ENCODE assay signal across 15 cellular contexts in the genomic region with DNA sequence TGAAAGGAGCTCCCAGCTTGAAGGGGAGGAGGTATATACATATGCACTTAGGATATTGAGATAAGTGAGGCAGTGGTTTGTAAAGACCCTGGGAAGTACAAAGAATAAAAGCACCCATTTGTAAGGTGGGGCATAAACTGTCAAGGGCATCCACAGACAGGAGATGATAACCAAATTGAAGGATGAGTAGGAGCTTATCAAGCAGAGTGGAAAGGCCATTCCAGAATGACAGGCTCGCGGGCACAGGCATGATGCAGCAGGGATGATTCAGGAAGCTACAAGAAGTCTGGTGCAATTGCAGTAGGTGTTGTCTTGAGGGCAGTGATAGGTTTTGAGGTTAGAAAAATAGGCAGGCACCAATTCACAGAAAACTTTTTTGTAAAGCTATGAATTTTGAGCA.
DNase-seq lines count a peak whose midpoint lies in the region; ATAC-seq and TF ChIP-seq lines count a peak whose summit lies in the region.
"Had no signal": no experiment of that assay in that cellular context is flagged by ENCODE, and none has a peak within 500 bp of the region (broad histone marks: within the 10 kb centered on the region; RNA-seq: fewer than 3 reads in every experiment).

No MANE protein-coding gene starts in this region.

- H3K9me3 ChIP-seq in breast epithelium, result no peaks in the 10 kb centered on the region

- no peaks in the 10 kb centered on the region for H3K4me1 ChIP-seq in breast epithelium

- intact Hi-C loops in MCF 10A (cut with micrococcal nuclease) (no loop called here), breast epithelium (cut with DNase I; ENCODE audit: low total_unique reads) (no loop called here)

- CTCF ChIA-PET in MCF 10A (lab: Yijun Ruan, JAX), result interaction anchor here (1.8 kb wide), 1 partner anchor 12 kb away, joined by 4 read pairs; no protein-coding TSS in a partner anchor
- CTCF ChIA-PET in activated CD4-positive, alpha-beta T cell treated with anti-CD3 and anti-CD28 coated beads, Interleukin-2, amount 10 ng/mL, durations not matched to agents 7 days and 5 days (lab: Charles Lee), result no interaction called here

- peak; percentile 9 for DNase-seq in MCF 10A (ENCODE audit: unreplicated experiment)
- DNase-seq in breast epithelium (ENCODE audit: low spot score in 2 of 2), result no peak
- DNase-seq in OCI-M1 (lab: John Stamatoyannopoulos, UW), result peak; percentile 55
- peak; percentile 54 for DNase-seq in islet precursor cell
- DNase-seq in activated CD4-positive, alpha-beta T cell treated with anti-CD3 and anti-CD28 coated beads, Interleukin-2, amount 10 ng/mL, durations not matched to agents 7 days and 5 days, result no peak
- no peak for DNase-seq in coronary artery (ENCODE audit: low spot score)
- DNase-seq: ACHN; C1 segment of cervical spinal cord; Calu3; CD4-positive, alpha-beta T cell; DMS 273 treated with DMSO at 0.1 percent for 48 hours; GM23248; H7 had no signal

- no peaks in the 10 kb centered on the region for H3K4me1 Mint-ChIP-seq in MCF 10A (ENCODE audit: insufficient read depth, unreplicated experiment)
- no peaks in the 10 kb centered on the region for H3K4me1 Mint-ChIP-seq in stimulated activated memory B cell treated with anti-CD40 and anti-IgM and Interleukin-4, amounts not matched to agents 10 μg/mL and 1 μg/mL and 100 μg/mL, for 72 hours
- H3K4me1 Mint-ChIP-seq in activated CD4-positive, alpha-beta T cell treated with anti-CD3 and anti-CD28 coated beads, Interleukin-2, amount 10 ng/mL, durations not matched to agents 7 days and 5 days, result no peaks in the 10 kb centered on the region

- no peak overlapping the region for H3K27ac Mint-ChIP-seq in MCF 10A (ENCODE audit: low read depth, unreplicated experiment)
- no peak overlapping the region for H3K27ac Mint-ChIP-seq in stimulated activated memory B cell treated with anti-CD40 and anti-IgM and Interleukin-4, amounts not matched to agents 10 μg/mL and 1 μg/mL and 100 μg/mL, for 72 hours
- no peak overlapping the region for H3K27ac Mint-ChIP-seq in activated CD4-positive, alpha-beta T cell treated with anti-CD3 and anti-CD28 coated beads, Interleukin-2, amount 10 ng/mL, durations not matched to agents 7 days and 5 days
- H3K27ac Mint-ChIP-seq: CD4-positive, alpha-beta T cell had no signal

- no peak overlapping the region for H3K27ac ChIP-seq in breast epithelium
- H3K27ac ChIP-seq in coronary artery, result no peak overlapping the region
- H3K27ac ChIP-seq: GM23248 had no signal

- H3K4me3 Mint-ChIP-seq in MCF 10A (ENCODE audit: unreplicated experiment), result no peak overlapping the region
- H3K4me3 Mint-ChIP-seq in stimulated activated memory B cell treated with anti-CD40 and anti-IgM and Interleukin-4, amounts not matched to agents 10 μg/mL and 1 μg/mL and 100 μg/mL, for 72 hours, result no peak overlapping the region
- H3K4me3 Mint-ChIP-seq in activated CD4-positive, alpha-beta T cell treated with anti-CD3 and anti-CD28 coated beads, Interleukin-2, amount 10 ng/mL, durations not matched to agents 7 days and 5 days, result no peak overlapping the region
- H3K4me3 Mint-ChIP-seq: CD4-positive, alpha-beta T cell had no signal

- peak; percentile 27 for ATAC-seq in stimulated activated memory B cell treated with anti-CD40 and anti-IgM and Interleukin-4, amounts not matched to agents 10 μg/mL and 1 μg/mL and 100 μg/mL, for 72 hours
- ATAC-seq in HG02678 (IDR thresholded peaks at IDR 0.05; ENCODE audit: unreplicated experiment), result no peak

- no peaks in the 10 kb centered on the region for H3K9me3 Mint-ChIP-seq in MCF 10A (ENCODE audit: unreplicated experiment)
- H3K9me3 Mint-ChIP-seq in stimulated activated memory B cell treated with anti-CD40 and anti-IgM and Interleukin-4, amounts not matched to agents 10 μg/mL and 1 μg/mL and 100 μg/mL, for 72 hours, result no peaks in the 10 kb centered on the region
- H3K9me3 Mint-ChIP-seq in activated CD4-positive, alpha-beta T cell treated with anti-CD3 and anti-CD28 coated beads, Interleukin-2, amount 10 ng/mL, durations not matched to agents 7 days and 5 days, result no peaks in the 10 kb centered on the region
- H3K9me3 Mint-ChIP-seq: CD4-positive, alpha-beta T cell had no signal

- H3K27me3 Mint-ChIP-seq in MCF 10A (ENCODE audit: insufficient read depth, unreplicated experiment), result no peaks in the 10 kb centered on the region
- no peaks in the 10 kb centered on the region for H3K27me3 Mint-ChIP-seq in stimulated activated memory B cell treated with anti-CD40 and anti-IgM and Interleukin-4, amounts not matched to agents 10 μg/mL and 1 μg/mL and 100 μg/mL, for 72 hours
- no peaks in the 10 kb centered on the region for H3K27me3 Mint-ChIP-seq in activated CD4-positive, alpha-beta T cell treated with anti-CD3 and anti-CD28 coated beads, Interleukin-2, amount 10 ng/mL, durations not matched to agents 7 days and 5 days
- H3K27me3 Mint-ChIP-seq: CD4-positive, alpha-beta T cell had no signal

- TF ChIP-seq CTCF in MCF 10A (IDR thresholded peaks at IDR 0.05; ENCODE audit: unreplicated experiment), result no peak
- TF ChIP-seq CTCF in breast epithelium (IDR thresholded peaks at IDR 0.05), result no peak
- no peak for TF ChIP-seq CTCF in coronary artery (IDR thresholded peaks at IDR 0.05)

- TF ChIP-seq POLR2A in breast epithelium (IDR thresholded peaks at IDR 0.05), result no peak

- H3K4me3 ChIP-seq in breast epithelium (no peak overlapping the region), coronary artery (no peak overlapping the region)
- H3K4me3 ChIP-seq: GM23248 had no signal

- no peaks in the 10 kb centered on the region for H3K36me3 ChIP-seq in breast epithelium

- no peaks in the 10 kb centered on the region for H3K27me3 ChIP-seq in breast epithelium

- no TSS peak for BruUV-seq in MCF 10A (replicated peaks; lab: Mats Ljungman, UMichigan)

- no peaks in the 10 kb centered on the region for H3K36me3 Mint-ChIP-seq in MCF 10A (ENCODE audit: insufficient read depth, unreplicated experiment)
- H3K36me3 Mint-ChIP-seq in stimulated activated memory B cell treated with anti-CD40 and anti-IgM and Interleukin-4, amounts not matched to agents 10 μg/mL and 1 μg/mL and 100 μg/mL, for 72 hours, result no peaks in the 10 kb centered on the region
- H3K36me3 Mint-ChIP-seq in activated CD4-positive, alpha-beta T cell treated with anti-CD3 and anti-CD28 coated beads, Interleukin-2, amount 10 ng/mL, durations not matched to agents 7 days and 5 days (ENCODE audit: low read depth), result no peaks in the 10 kb centered on the region

- POLR2A ChIA-PET in MCF 10A (lab: Yijun Ruan, JAX), result no interaction called here
- POLR2A ChIA-PET in activated CD4-positive, alpha-beta T cell treated with anti-CD3 and anti-CD28 coated beads, Interleukin-2, amount 10 ng/mL, durations not matched to agents 7 days and 5 days (lab: Charles Lee), result no interaction called here

Comparison
In these comparisons a context has a peak if more than half of its experiments do, and no peak if none do; other contexts are left out.
1. DNase-seq: peak in MCF 10A (single experiment), OCI-M1 (single experiment) and islet precursor cell (single experiment); none in breast epithelium (0 of 2), activated CD4-positive, alpha-beta T cell treated with anti-CD3 and anti-CD28 coated beads, Interleukin-2, amount 10 ng/mL, durations not matched to agents 7 days and 5 days (single experiment) and coronary artery (single experiment).